In the genomic region with DNA sequence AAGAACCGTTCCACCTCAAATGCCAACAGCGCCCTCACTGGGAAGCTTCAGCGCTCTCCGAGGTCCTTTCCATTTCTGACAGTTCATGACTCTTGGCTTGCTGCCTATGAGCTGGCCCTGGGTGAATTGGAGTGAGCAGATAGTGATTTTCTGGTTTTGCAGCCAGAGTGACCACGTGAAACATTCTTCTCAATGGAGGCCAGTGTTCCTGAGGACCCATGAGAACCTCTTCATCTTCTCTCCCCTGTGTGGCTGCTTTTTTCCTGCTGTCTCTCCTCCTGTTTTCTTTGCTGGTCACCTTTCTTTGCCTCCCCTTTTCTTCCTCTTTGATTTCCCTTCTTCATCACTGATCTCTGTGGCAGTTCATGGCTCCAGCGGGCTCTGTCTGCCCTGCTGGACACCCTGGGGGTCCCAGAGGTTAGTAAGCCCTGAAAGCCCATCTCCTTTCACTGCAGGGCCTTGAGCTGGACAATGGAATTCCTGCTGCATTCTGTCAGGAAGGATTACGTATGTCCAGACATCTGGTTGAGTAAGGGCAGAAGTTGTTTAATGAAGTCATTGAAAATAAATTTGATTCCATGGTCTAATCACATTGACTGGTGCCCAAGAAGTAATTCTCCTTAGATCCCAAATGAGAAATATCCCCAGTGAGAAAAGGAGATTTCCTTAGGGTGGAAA, we compare ENCODE assay signal across 8 cellular contexts. TPM values are rescaled to one million over a fixed set of nuclear protein-coding genes. Genes with fewer than 3 reads are reported as not detected.
A peak's percentile ranks its signal among the peaks of the same experiment; 100 is the strongest.
DNase-seq lines count a peak whose midpoint lies in the region; ATAC-seq and TF ChIP-seq lines count a peak whose summit lies in the region.

No MANE protein-coding gene starts in this region.

- no peaks in the 10 kb centered on the region for H3K9me3 Mint-ChIP-seq in nephron progenitor cell

- no peak for DNase-seq in GM10266 (ENCODE audit: extremely low spot score)
- DNase-seq in LHCN-M2 (ENCODE audit: low read depth), result peak; percentile 50
- no peak for DNase-seq in epithelial cell of proximal tubule (ENCODE audit: low read depth)
- DNase-seq in nephron progenitor cell, result no peak
- no peak for DNase-seq in NCI-H128 (lab: John Stamatoyannopoulos, UW; ENCODE audit: unreplicated experiment)
- DNase-seq in stimulated activated CD4-positive, alpha-beta T cell treated with anti-CD3 and anti-CD28 coated beads, Interleukin-2, amount 100 ng/mL, for 24 hours, result no peak
- no peak for DNase-seq in NK-92 treated with Interleukin-12 subunit alpha and Interleukin-12 subunit beta, amount 100 ng/mL, for 24 hours (lab: John Stamatoyannopoulos, UW)

- H3K4me3 ChIP-seq in epithelial cell of proximal tubule (ENCODE audit: low read depth, low read length), result no peak overlapping the region

- peak overlapping the region; percentile 82 for H3K27ac Mint-ChIP-seq in nephron progenitor cell

- H3K4me1 Mint-ChIP-seq in nephron progenitor cell, result peaks cover 60% of the 10 kb centered on the region

- peaks cover 8% of the 10 kb centered on the region for H3K27me3 Mint-ChIP-seq in nephron progenitor cell (ENCODE audit: low read depth, poor library complexity)

- H3K4me3 Mint-ChIP-seq in nephron progenitor cell, result no peak overlapping the region

- peak; percentile 25 for TF ChIP-seq CTCF in GM10266 (IDR thresholded peaks at IDR 0.05; ENCODE audit: control insufficient read depth, insufficient read depth, low read depth, missing control alignments)
- TF ChIP-seq CTCF in epithelial cell of proximal tubule (conservative IDR thresholded peaks at IDR 0.05; ENCODE audit: low read depth, low read length), result peak; percentile 26
- no peak for TF ChIP-seq CTCF in nephron progenitor cell (IDR thresholded peaks at IDR 0.05)

- ATAC-seq in HG02798 (IDR thresholded peaks at IDR 0.05; ENCODE audit: poor library complexity, unreplicated experiment), result no peak

- peaks cover 69% of the 10 kb centered on the region for H3K36me3 Mint-ChIP-seq in nephron progenitor cell (ENCODE audit: low read depth)

RNA-seq across cellular contexts. Expression of a gene that starts 29.9 kb away (rescaled TPM):
- total RNA-seq in LHCN-M2 (2014; rRNA removed) (1.7 and 3.3 TPM in 2 replicates), epithelial cell of proximal tubule (0.63 and 3.3 TPM in 2 replicates)
- polyA plus RNA-seq in LHCN-M2 (2012), result 4.2 TPM

RNA-seq across cellular contexts. Expression of a gene that starts 35.4 kb away (rescaled TPM):
- total RNA-seq in LHCN-M2 (2014; rRNA removed) (57.3 and 58.1 TPM in 2 replicates), epithelial cell of proximal tubule (14.8 and 27.4 TPM in 2 replicates)
- 9.9 TPM for polyA plus RNA-seq in LHCN-M2 (2012)
